10 cellular contexts compared by ENCODE assay signal in genomic region chr14:101960225-101960624, GRCh38. TPM values are rescaled to one million over a fixed set of nuclear protein-coding genes. Genes with fewer than 3 reads are reported as not detected.
A peak's percentile ranks its signal among the peaks of the same experiment; 100 is the strongest.
DNase-seq lines count a peak whose midpoint lies in the region; ATAC-seq and TF ChIP-seq lines count a peak whose summit lies in the region.
"Had no signal": no experiment of that assay in that cellular context is flagged by ENCODE, and none has a peak within 500 bp of the region (broad histone marks: within the 10 kb centered on the region; RNA-seq: fewer than 3 reads in every experiment).

No MANE protein-coding gene starts in this region.

- intact Hi-C loops in A673 (cut with micrococcal nuclease; ENCODE audit: unreplicated experiment), result loop anchor here (1.0 to 5.0 kb wide), 4 partner anchors 102 to 354 kb away; no protein-coding TSS in a partner anchor
- intact Hi-C loops in CD8-positive, alpha-beta T cell (cut with DNase I, micrococcal nuclease), result loop anchor here (2.0 to 5.0 kb wide), 7 partner anchors 61 to 557 kb away; partner anchors contain the start of genes ANKRD9 (in 1 of the 2), CINP (in 1 of the 2), PPP2R5C (in 1 of the 2) and TECPR2 (in 1 of the 2)

- peaks cover 3% of the 10 kb centered on the region for H3K36me3 Mint-ChIP-seq in CD8-positive, alpha-beta T cell
- H3K36me3 Mint-ChIP-seq: brain had no signal

- H3K27me3 Mint-ChIP-seq in CD8-positive, alpha-beta T cell (ENCODE audit: low read depth), result no peaks in the 10 kb centered on the region
- H3K27me3 Mint-ChIP-seq: brain had no signal

- no TSS peak for BruUV-seq in A673 (replicated peaks; lab: Mats Ljungman, UMichigan)

- H3K9me3 ChIP-seq in A673 (ENCODE audit: low read depth, low read length, poor library complexity, severe bottlenecking), result no peaks in the 10 kb centered on the region
- no peaks in the 10 kb centered on the region for H3K9me3 ChIP-seq in CD8-positive, alpha-beta T cell (ENCODE audit: low read length)
- H3K9me3 ChIP-seq: pancreas had no signal

- CTCF ChIA-PET in A673 (lab: Charles Lee), result interaction anchor here (0.8 kb wide), 1 partner anchor 439 kb away, joined by 4 read pairs; no protein-coding TSS in a partner anchor
- CTCF ChIA-PET in CD8-positive, alpha-beta T cell (lab: Charles Lee), result interaction anchor here (0.7 to 9.5 kb wide), 10 partner anchors 9 to 355 kb away, joined by 3 to 96 read pairs (median 4); no protein-coding TSS in a partner anchor

- TF ChIP-seq CTCF in A673 (conservative IDR thresholded peaks at IDR 0.05; ENCODE audit: low read depth, low read length) (peak; percentile 64), GM12875 (IDR thresholded peaks at IDR 0.05; ENCODE audit: borderline replicate concordance, insufficient read depth, low read depth, low read length) (peak; percentile 36; the same call in 1 of the 2 replicates), fibroblast of pulmonary artery (IDR thresholded peaks at IDR 0.05; ENCODE audit: low read length, missing control alignments) (peak; percentile 50)
- no peak for TF ChIP-seq CTCF in CD8-positive, alpha-beta T cell (IDR thresholded peaks at IDR 0.05)

- no peak overlapping the region for H3K27ac Mint-ChIP-seq in CD8-positive, alpha-beta T cell

- peak; percentile 8 for ATAC-seq in SK-N-SH treated with all-trans-retinoic acid at 6 μM for 48 hours
- ATAC-seq in CD8-positive, alpha-beta T cell, result no peak
- ATAC-seq: pancreas had no signal

- peaks cover 37% of the 10 kb centered on the region for H3K4me1 ChIP-seq in A673 (ENCODE audit: insufficient read depth, low read length, poor library complexity, severe bottlenecking)
- peaks cover 8% of the 10 kb centered on the region for H3K4me1 ChIP-seq in CD8-positive, alpha-beta T cell (ENCODE audit: insufficient read depth, low read length)

- POLR2A ChIA-PET in A673 (lab: Charles Lee; ENCODE audit: low non-redundant PET), result interaction anchor here (0.6 kb wide), 1 partner anchor 452 kb away, joined by 14 read pairs; no protein-coding TSS in a partner anchor
- POLR2A ChIA-PET in CD8-positive, alpha-beta T cell (lab: Charles Lee), result no interaction called here

- peak; percentile 67 for DNase-seq in A673 (ENCODE audit: low spot score)
- peak; percentile 42 for DNase-seq in fibroblast of pulmonary artery (ENCODE audit: low read depth)
- DNase-seq in CD8-positive, alpha-beta T cell, result no peak
- no peak for DNase-seq in NCI-H510A treated with DMSO at 0.1 percent for 48 hours (lab: John Stamatoyannopoulos, UW)
- no peak for DNase-seq in HuH-7 (ENCODE audit: low spot score)
- DNase-seq in DMS79 treated with DMSO at 0.1 percent for 48 hours (lab: John Stamatoyannopoulos, UW), result no peak

- no peaks in the 10 kb centered on the region for H3K27me3 ChIP-seq in A673 (replicated peaks; ENCODE audit: insufficient read depth, low read depth, low read length, poor library complexity)
- no peaks in the 10 kb centered on the region for H3K27me3 ChIP-seq in CD8-positive, alpha-beta T cell (ENCODE audit: insufficient read depth, low read length)
- H3K27me3 ChIP-seq: pancreas had no signal

- no peak overlapping the region for H3K27ac ChIP-seq in A673 (ENCODE audit: low read depth, low read length, poor library complexity, severe bottlenecking)
- H3K27ac ChIP-seq in CD8-positive, alpha-beta T cell (ENCODE audit: low read depth, low read length), result no peak overlapping the region
- H3K27ac ChIP-seq: pancreas had no signal

- peaks cover 14% of the 10 kb centered on the region for H3K4me1 Mint-ChIP-seq in CD8-positive, alpha-beta T cell (ENCODE audit: low read depth)

- H3K4me3 Mint-ChIP-seq in CD8-positive, alpha-beta T cell, result no peak overlapping the region

- no peak overlapping the region for H3K4me3 ChIP-seq in A673 (ENCODE audit: low read depth, low read length, poor library complexity, severe bottlenecking)
- H3K4me3 ChIP-seq in GM12875 (ENCODE audit: low read depth, low read length), result no peak overlapping the region
- H3K4me3 ChIP-seq in fibroblast of pulmonary artery (replicated peaks; ENCODE audit: low read depth, low read length), result no peak overlapping the region
- H3K4me3 ChIP-seq in CD8-positive, alpha-beta T cell (ENCODE audit: low read depth, low read length), result no peak overlapping the region
- H3K4me3 ChIP-seq: pancreas had no signal

- no peaks in the 10 kb centered on the region for H3K9me3 Mint-ChIP-seq in CD8-positive, alpha-beta T cell
- H3K9me3 Mint-ChIP-seq: brain had no signal

- no peaks in the 10 kb centered on the region for H3K36me3 ChIP-seq in A673 (ENCODE audit: insufficient read depth, low read length, poor library complexity, severe bottlenecking)
- no peaks in the 10 kb centered on the region for H3K36me3 ChIP-seq in CD8-positive, alpha-beta T cell (ENCODE audit: insufficient read depth, low read length)
- H3K36me3 ChIP-seq: pancreas had no signal

TF ChIP-seq in SK-N-SH treated with all-trans-retinoic acid at 6 μM for 48 hours, 23 proteins besides CTCF, POLR2A, EP300 and RAD21:
- TF ChIP-seq RARB (CRISPR knock-in tag; IDR thresholded peaks at IDR 0.05) (no peak), PPARA (CRISPR knock-in tag; IDR thresholded peaks at IDR 0.05; ENCODE audit: borderline replicate concordance) (no peak), PATZ1 (CRISPR knock-in tag; IDR thresholded peaks at IDR 0.05; ENCODE audit: borderline replicate concordance) (no peak), ZNF565 (CRISPR knock-in tag; conservative IDR thresholded peaks at IDR 0.05; ENCODE audit: low read depth) (no peak), BACH2 (CRISPR knock-in tag; IDR thresholded peaks at IDR 0.05; ENCODE audit: borderline replicate concordance) (no peak), ZNF70 (CRISPR knock-in tag; IDR thresholded peaks at IDR 0.05) (no peak), ISL1 (CRISPR knock-in tag; IDR thresholded peaks at IDR 0.05) (no peak), ESRRG (CRISPR knock-in tag; IDR thresholded peaks at IDR 0.05) (no peak), ZC3H10 (CRISPR knock-in tag; IDR thresholded peaks at IDR 0.05) (no peak)

RNA-seq across cellular contexts. Expression of gene DYNC1H1, which starts 4.1 kb away (rescaled TPM):
- total RNA-seq in A673 (2021), result 794 and 833 TPM in 2 replicates
- total RNA-seq in CD8-positive, alpha-beta T cell, result 100 to 1,000 TPM; 359 TPM

Comparison
In these comparisons a context has a peak if more than half of its experiments do, and no peak if none do; other contexts are left out.
1. DNase-seq: peak in A673 (single experiment) and fibroblast of pulmonary artery (single experiment); none in CD8-positive, alpha-beta T cell (0 of 7), NCI-H510A treated with DMSO at 0.1 percent for 48 hours (single experiment), HuH-7 (single experiment) and DMS79 treated with DMSO at 0.1 percent for 48 hours (single experiment).